ENCODE assay signal across 8 cellular contexts in genomic region chr2:237674731-237675276, GRCh38. TPM values are rescaled to one million over a fixed set of nuclear protein-coding genes. Genes with fewer than 3 reads are reported as not detected.
DNase-seq lines count a peak whose midpoint lies in the region; ATAC-seq and TF ChIP-seq lines count a peak whose summit lies in the region.

No MANE protein-coding gene starts in this region.

- H3K27ac Mint-ChIP-seq in HFFc6 = peak overlapping the region; percentile 96

- peaks cover 3% of the 10 kb centered on the region; the same call in 1 of the 2 replicates for H3K27me3 Mint-ChIP-seq in HFFc6 (ENCODE audit: insufficient read depth)

- peak overlapping the region; percentile 58 for H3K4me3 Mint-ChIP-seq in HFFc6

- peak overlapping the region; percentile 94 for H3K27ac ChIP-seq in VCaP
- peak overlapping the region; percentile 77 for H3K27ac ChIP-seq in caudate nucleus (ENCODE audit: low read depth, low read length)
- H3K27ac ChIP-seq in left lung = peak overlapping the region; percentile 72 to 97

- H3K27me3 ChIP-seq in left lung = no peaks in the 10 kb centered on the region

- peak; percentile 90 for ATAC-seq in left lung

- DNase-seq in GM12865 (ENCODE audit: low read depth) = peak; percentile 90
- peak; percentile 72 for DNase-seq in HFFc6
- peak; percentile 85 for DNase-seq in NAMALWA (ENCODE audit: low spot score)
- peak in 32 of 61 donors; percentile 8 to 60 (median 37) for DNase-seq in caudate nucleus (lab: John Stamatoyannopoulos, UW)
- DNase-seq in left lung = peak; percentile 95 to 96
- DNase-seq in stimulated activated CD4-positive, alpha-beta T cell treated with anti-CD3 and anti-CD28 coated beads, Interleukin-4, amount 100 ng/mL, for 1 hour = peak; percentile 66
- no peak for DNase-seq in T1000 (lab: John Stamatoyannopoulos, UW)

- H3K4me3 ChIP-seq in GM12865 (ENCODE audit: low read depth, low read length) = peak overlapping the region; percentile 35
- peak overlapping the region in 1 of 2 donors; percentile 24 for H3K4me3 ChIP-seq in left lung

- H3K4me1 ChIP-seq in left lung = peaks cover 52 to 71% of the 10 kb centered on the region in 2 donors

- no peaks in the 10 kb centered on the region for H3K9me3 ChIP-seq in left lung

- H3K4me1 Mint-ChIP-seq in HFFc6 (ENCODE audit: low read depth) = peaks cover 71% of the 10 kb centered on the region

- TF ChIP-seq CTCF in GM12865 (IDR thresholded peaks at IDR 0.05; ENCODE audit: insufficient read depth, low read depth, low read length, missing control alignments) = no peak
- TF ChIP-seq CTCF in HFFc6 (IDR thresholded peaks at IDR 0.05) = no peak; the same call in 1 of the 2 replicates
- TF ChIP-seq CTCF in VCaP (conservative IDR thresholded peaks at IDR 0.05) = no peak
- TF ChIP-seq CTCF in left lung (IDR thresholded peaks at IDR 0.05) = peak in 1 of 2 donors; percentile 31

- H3K36me3 ChIP-seq in left lung = no peaks in the 10 kb centered on the region

- intact Hi-C loops in left lung (cut with DNase I) = loop anchor here in 1 of 2 donors (5.0 kb wide), 1 partner anchor 67 kb away; no protein-coding TSS in a partner anchor

- H3K9me3 Mint-ChIP-seq in HFFc6 = no peaks in the 10 kb centered on the region

- H3K36me3 Mint-ChIP-seq in HFFc6 (ENCODE audit: low read depth) = peaks cover 4% of the 10 kb centered on the region; the same call in 1 of the 2 replicates

RNA-seq across cellular contexts. Expression of gene LRRFIP1, which starts 47.4 kb away (rescaled TPM):
- total RNA-seq in HFFc6 (2021; fragmentation: NEBNext Ultra II Directional; extraction: Animal tissue kit (Norgen Biotek cat#: 25700)) = 100 to 1,000 TPM in 4 of 6 experiments, 10 to 100 TPM in 2; 90.6 to 107 (median 102) TPM
- 100 to 1,000 TPM; 123 to 160 TPM for total RNA-seq in left lung
